23 cellular contexts compared by ENCODE assay signal in genomic region chr10:57113545-57113944, GRCh38.
"Had no signal": no experiment of that assay in that cellular context is flagged by ENCODE, and none has a peak within 500 bp of the region (broad histone marks: within the 10 kb centered on the region; RNA-seq: fewer than 3 reads in every experiment).

No MANE protein-coding gene starts in this region.

- H3K4me1 ChIP-seq: colonic mucosa, esophagus muscularis mucosa, esophagus squamous epithelium, foreskin keratinocyte, gastrocnemius medialis, gastroesophageal sphincter, heart left ventricle, heart right ventricle had no signal

- DNase-seq: colonic mucosa; cortex of kidney; dermis blood vessel endothelial cell; dorsolateral prefrontal cortex; effector CD4-positive, alpha-beta T cell; effector CD8-positive, alpha-beta T cell; effector memory CD4-positive, alpha-beta T cell; effector memory CD8-positive, alpha-beta T cell; endodermal cell; erythroblast; esophagus squamous epithelium; foreskin fibroblast; foreskin keratinocyte; foreskin melanocyte; gastrocnemius medialis; glutamatergic neuron; head of caudate nucleus; heart left ventricle; heart right ventricle had no signal

- H3K9me3 ChIP-seq: colonic mucosa, esophagus muscularis mucosa, esophagus squamous epithelium, gastrocnemius medialis, gastroesophageal sphincter had no signal

- ATAC-seq: effector memory CD8-positive, alpha-beta T cell; esophagus mucosa; foreskin keratinocyte; gastrocnemius medialis; gastroesophageal sphincter; heart left ventricle; heart right ventricle had no signal

- H3K4me3 ChIP-seq: colonic mucosa, coronary artery, dorsolateral prefrontal cortex, esophagus muscularis mucosa, esophagus squamous epithelium, gastrocnemius medialis, gastroesophageal sphincter, heart left ventricle, heart right ventricle had no signal

- H3K36me3 ChIP-seq: colonic mucosa, esophagus muscularis mucosa, esophagus squamous epithelium, gastrocnemius medialis, gastroesophageal sphincter, heart left ventricle, heart right ventricle had no signal
